Comparison of ENCODE assay signal across 19 cellular contexts in genomic region chr9:121786543-121786948, GRCh38.
A peak's percentile ranks its signal among the peaks of the same experiment; 100 is the strongest.
DNase-seq lines count a peak whose midpoint lies in the region; ATAC-seq, FAIRE-seq and TF ChIP-seq lines count a peak whose summit lies in the region.
"Had no signal": no experiment of that assay in that cellular context is flagged by ENCODE, and none has a peak within 500 bp of the region (broad histone marks: within the 10 kb centered on the region; RNA-seq: fewer than 3 reads in every experiment).

No MANE protein-coding gene starts in this region.

- no peak for ATAC-seq in HG03196 (IDR thresholded peaks at IDR 0.05; ENCODE audit: unreplicated experiment)

- H3K18ac ChIP-seq in H9 (ENCODE audit: insufficient read length, low read depth, low read length) (no peak overlapping the region), H1 (ENCODE audit: extremely low read depth, low read length) (no peak overlapping the region)

- no peak overlapping the region for H2BK120ac ChIP-seq in H9 (ENCODE audit: low read depth, low read length, poor library complexity, severe bottlenecking)
- H2BK120ac ChIP-seq in H1 (replicated peaks; ENCODE audit: low read depth, low read length), result no peak overlapping the region

- H3T11ph ChIP-seq in H9 (ENCODE audit: low read length), result no peak overlapping the region

- no peak overlapping the region for H4K8ac ChIP-seq in H9 (replicated peaks; ENCODE audit: insufficient read length, low read depth, low read length)
- H4K8ac ChIP-seq in H1 (ENCODE audit: extremely low read depth, insufficient read depth, low read length), result no peak overlapping the region

- TF ChIP-seq CTCF in H9 (conservative IDR thresholded peaks at IDR 0.05), result no peak
- TF ChIP-seq CTCF in H1 (IDR thresholded peaks at IDR 0.05; ENCODE audit: control extremely low read depth in 1 of 3, insufficient read depth in 1 of 3, low read depth in 1 of 3, low read length in 3 of 3), result no peak
- no peak for TF ChIP-seq CTCF in neural progenitor cell (IDR thresholded peaks at IDR 0.05)

- peak; percentile 5 for DNase-seq in GM12892 (ENCODE audit: insufficient read length)
- DNase-seq in H9, result peak; percentile 24
- no peak for DNase-seq in H1 (ENCODE audit: low read depth in 1 of 2, low spot score in 2 of 2)
- DNase-seq in neural progenitor cell (ENCODE audit: low spot score), result no peak
- DNase-seq in activated CD4-positive, alpha-beta T cell treated with anti-CD3 and anti-CD28 coated beads for 1 hour, result no peak
- no peak for DNase-seq in DMS79 (lab: John Stamatoyannopoulos, UW)
- DNase-seq in HPDE6-E6E7 (ENCODE audit: extremely low spot score), result no peak
- DNase-seq: ACHN, DND-41, Kasumi-1, MM.1S, NCI-H1092 treated with DMSO at 0.1 percent for 48 hours, NCI-H146, NCI-H2029 treated with DMSO at 0.1 percent for 48 hours, NCI-H2171, NCI-H526 had no signal

- peaks cover 20% of the 10 kb centered on the region for H3F3A ChIP-seq in neural progenitor cell (ENCODE audit: low read depth)

- H3K9ac ChIP-seq in H9 (ENCODE audit: extremely low read depth, insufficient read length, low read length), result no peak overlapping the region
- H3K9ac ChIP-seq in H1 (replicated peaks in 1 of 4; ENCODE audit: extremely low read depth in 1 of 4, low read depth in 3 of 4, low read length in 3 of 4), result no peak overlapping the region
- no peak overlapping the region for H3K9ac ChIP-seq in neural progenitor cell

- H3K56ac ChIP-seq in H9 (ENCODE audit: insufficient read length, low read depth, low read length) (no peak overlapping the region), H1 (replicated peaks; ENCODE audit: insufficient read length, low read depth, low read length) (no peak overlapping the region)

- no peak overlapping the region for H4K5ac ChIP-seq in H9 (ENCODE audit: insufficient read length, low read depth, low read length)
- no peak overlapping the region for H4K5ac ChIP-seq in H1 (ENCODE audit: insufficient read length, low read depth, low read length)

- H4K20me1 ChIP-seq in H9 (ENCODE audit: control insufficient read depth, insufficient read depth, insufficient read length) (no peaks in the 10 kb centered on the region), H1 (replicated peaks in 1 of 2; ENCODE audit: control insufficient read depth in 1 of 2, insufficient read depth in 2 of 2, low read length in 2 of 2) (peaks cover 0 to 2% of the 10 kb centered on the region in 2 experiments), neural progenitor cell (ENCODE audit: low read depth) (peaks cover 16% of the 10 kb centered on the region)

- no peak overlapping the region for H3K4ac ChIP-seq in H9 (ENCODE audit: low read depth, low read length)
- no peak overlapping the region for H3K4ac ChIP-seq in H1 (replicated peaks; ENCODE audit: insufficient read length, low read depth, low read length)

- CTCF ChIA-PET in H1 (lab: Charles Lee; ENCODE audit: partially characterized antibody), result interaction anchor here (0.7 to 1.0 kb wide), 2 partner anchors 91 to 105 kb away, joined by 3 read pairs; no protein-coding TSS in a partner anchor

- TF ChIP-seq POLR2A in GM12892 (IDR thresholded peaks at IDR 0.05; ENCODE audit: low read depth, low read length) (no peak), H1 (IDR thresholded peaks at IDR 0.05; ENCODE audit: control extremely low read depth in 1 of 2, low read depth in 2 of 2, low read length in 2 of 2) (no peak)

- no peak overlapping the region for H3K27ac ChIP-seq in H9 (ENCODE audit: insufficient read length, low read depth, low read length)
- no peak overlapping the region for H3K27ac ChIP-seq in H1 (ENCODE audit: low read depth, low read length)
- no peak overlapping the region for H3K27ac ChIP-seq in neural progenitor cell
- H3K27ac ChIP-seq: C4-2B, SJSA1 had no signal

- peaks cover 2 to 6% of the 10 kb centered on the region in 2 experiments; a peak in 2 of 5 replicates for H3K9me3 Mint-ChIP-seq in H9
- no peaks in the 10 kb centered on the region for H3K9me3 Mint-ChIP-seq in neural progenitor cell

- H2BK5ac ChIP-seq in H9 (ENCODE audit: insufficient read length, low read length) (no peak overlapping the region), H1 (ENCODE audit: low read depth, low read length) (peak overlapping the region; percentile 3; the same call in 1 of the 2 replicates)

- no peak for TF ChIP-seq RAD21 in H1 (IDR thresholded peaks at IDR 0.05 in 1 of 2, conservative IDR thresholded peaks at IDR 0.05 in 1 of 2; ENCODE audit: low read depth in 2 of 2, low read length in 2 of 2)

- no peak overlapping the region; the same call in 1 of the 2 replicates for H3K14ac ChIP-seq in H9 (ENCODE audit: insufficient read depth, low read length)
- no peak overlapping the region for H3K14ac ChIP-seq in H1 (ENCODE audit: insufficient read length)

- H3K79me2 ChIP-seq in H9 (ENCODE audit: insufficient read depth, low read length) (no peaks in the 10 kb centered on the region), H1 (ENCODE audit: control insufficient read depth in 1 of 2, insufficient read depth in 2 of 2, low read length in 2 of 2) (no peaks in the 10 kb centered on the region), neural progenitor cell (ENCODE audit: low read depth) (no peaks in the 10 kb centered on the region)

- H3K9me3 ChIP-seq in H9 (ENCODE audit: control insufficient read depth, low read depth, low read length), result no peaks in the 10 kb centered on the region
- no peaks in the 10 kb centered on the region for H3K9me3 ChIP-seq in H1 (ENCODE audit: insufficient read depth in 2 of 2, low read depth in 1 of 2, low read length in 1 of 2)
- H3K9me3 ChIP-seq in neural progenitor cell (ENCODE audit: low read depth), result no peaks in the 10 kb centered on the region
- H3K9me3 ChIP-seq: SJSA1 had no signal

- H3K79me1 ChIP-seq in H9 (ENCODE audit: insufficient read depth, low read depth, low read length, poor library complexity, severe bottlenecking) (no peaks in the 10 kb centered on the region), H1 (ENCODE audit: low read depth, low read length) (no peaks in the 10 kb centered on the region)

- H3K36me3 ChIP-seq in H1 (ENCODE audit: control insufficient read depth in 2 of 4, insufficient read depth in 4 of 4, low read length in 3 of 4) (peaks cover 0 to 7% (median 5%) of the 10 kb centered on the region in 4 experiments; a peak in 5 of 8 replicates), neural progenitor cell (no peaks in the 10 kb centered on the region)
- H3K36me3 ChIP-seq: SJSA1 had no signal

- H3K27me3 ChIP-seq in H9 (ENCODE audit: insufficient read depth, low read length) (no peaks in the 10 kb centered on the region), H1 (replicated peaks in 1 of 4; ENCODE audit: control insufficient read depth in 3 of 4, extremely low read depth in 1 of 4, insufficient read depth in 3 of 4, low read length in 3 of 4) (no peaks in the 10 kb centered on the region), neural progenitor cell (no peaks in the 10 kb centered on the region)
- H3K27me3 ChIP-seq: SJSA1 had no signal

- H4K91ac ChIP-seq in H9 (ENCODE audit: insufficient read length, low read depth, low read length) (no peak overlapping the region), H1 (replicated peaks; ENCODE audit: insufficient read length, low read length) (no peak overlapping the region)

- H3K4me2 ChIP-seq in H9 (ENCODE audit: insufficient read depth, insufficient read length, low read length) (no peak overlapping the region), H1 (ENCODE audit: insufficient read depth in 1 of 2, low read depth in 2 of 2, low read length in 2 of 2) (no peak overlapping the region), neural progenitor cell (no peak overlapping the region)

- peaks cover 2% of the 10 kb centered on the region; the same call in 1 of the 2 replicates for H3K4me1 ChIP-seq in H9 (ENCODE audit: insufficient read depth, low read length)
- peaks cover 0 to 20% (median 10%) of the 10 kb centered on the region in 4 experiments; a peak in 6 of 7 replicates for H3K4me1 ChIP-seq in H1 (replicated peaks in 1 of 4; ENCODE audit: control insufficient read depth in 3 of 4, insufficient read depth in 4 of 4, low read length in 3 of 4)
- H3K4me1 ChIP-seq in neural progenitor cell, result peaks cover 34% of the 10 kb centered on the region
- H3K4me1 ChIP-seq: SJSA1 had no signal

- H2AFZ ChIP-seq in H9 (ENCODE audit: low read length) (no peak overlapping the region), H1 (ENCODE audit: low read length) (no peak overlapping the region), neural progenitor cell (replicated peaks) (no peak overlapping the region)

- peaks cover 4% of the 10 kb centered on the region for H3K27me3 Mint-ChIP-seq in H9 (ENCODE audit: low read depth)
- peaks cover 16% of the 10 kb centered on the region for H3K27me3 Mint-ChIP-seq in neural progenitor cell (ENCODE audit: insufficient read depth, low read depth)

- H3K4me1 Mint-ChIP-seq in H9 (peaks cover 40 to 51% of the 10 kb centered on the region in 2 experiments), neural progenitor cell (peaks cover 43% of the 10 kb centered on the region)

- WGBS in H9 (ENCODE audit: extremely low coverage, insufficient read length, low lambda C conversion rate), result no CpG with 5 or more reads among the region's 5 CpGs
- WGBS in H1 (ENCODE audit: extremely low coverage in 1 of 2, insufficient coverage in 1 of 2, insufficient read length in 1 of 2, insufficient replicate concordance in 2 of 2, low coverage in 1 of 2, low lambda C conversion rate in 2 of 2, missing lambda C conversion rate in 1 of 2), 2 experiments, result 94% methylated on average over 5 of the region's 5 CpGs; no CpG with 5 or more reads in 1 of the 2 experiments

- H2BK15ac ChIP-seq in H9 (ENCODE audit: low read depth, low read length), result no peak overlapping the region
- H2BK15ac ChIP-seq in H1 (ENCODE audit: low read length), result no peak overlapping the region; the same call in 1 of the 2 replicates

- H3K4me3 Mint-ChIP-seq in H9 (no peak overlapping the region), neural progenitor cell (no peak overlapping the region)

- peak overlapping the region; percentile 54 to 83 (median 79); a peak in 6 of 7 replicates for H3K27ac Mint-ChIP-seq in H9
- H3K27ac Mint-ChIP-seq in neural progenitor cell, result peak overlapping the region; percentile 59

- no peak overlapping the region for H2AK5ac ChIP-seq in H9 (ENCODE audit: insufficient read length, low read length)
- no peak overlapping the region for H2AK5ac ChIP-seq in H1 (ENCODE audit: low read depth, low read length)

- no peak for TF ChIP-seq EP300 in H1 (IDR thresholded peaks at IDR 0.05; ENCODE audit: borderline replicate concordance in 1 of 2, low read depth in 2 of 2, low read length in 2 of 2)

- H2BK20ac ChIP-seq in H9 (ENCODE audit: low read depth, low read length, poor library complexity, severe bottlenecking) (no peak overlapping the region), H1 (ENCODE audit: low read length) (no peak overlapping the region)

- FAIRE-seq in GM12892 (lab: Jason Lieb, UNC), result no peak
- FAIRE-seq in H1 (lab: Jason Lieb, UNC), result no peak

- H3K23me2 ChIP-seq in H9 (ENCODE audit: insufficient read length, low read depth, low read length, poor library complexity, severe bottlenecking) (no peaks in the 10 kb centered on the region), H1 (ENCODE audit: low read depth, low read length) (peaks cover 4% of the 10 kb centered on the region; the same call in 1 of the 2 replicates)

- H3K4me3 ChIP-seq in H1 (ENCODE audit: extremely low read depth in 1 of 4, insufficient read depth in 2 of 4, low read depth in 3 of 4, low read length in 4 of 4) (no peak overlapping the region), neural progenitor cell (no peak overlapping the region)
- H3K4me3 ChIP-seq: SJSA1 had no signal

- POLR2A ChIA-PET in H1 (lab: Charles Lee; ENCODE audit: partially characterized antibody), result no interaction called here

- peaks cover 4 to 13% (median 12%) of the 10 kb centered on the region in 3 experiments; a peak in 6 of 7 replicates for H3K36me3 Mint-ChIP-seq in H9 (ENCODE audit: insufficient read depth in 1 of 3, low read depth in 3 of 3)
- peaks cover 16% of the 10 kb centered on the region for H3K36me3 Mint-ChIP-seq in neural progenitor cell

- no peak overlapping the region for H3K23ac ChIP-seq in H9 (ENCODE audit: insufficient read length, low read depth, low read length)
- H3K23ac ChIP-seq in H1 (ENCODE audit: insufficient read length), result no peak overlapping the region

- no peak overlapping the region for H2BK12ac ChIP-seq in H9 (ENCODE audit: insufficient read length, low read depth, low read length)
- H2BK12ac ChIP-seq in H1 (ENCODE audit: low read depth, low read length), result no peak overlapping the region

Comparison
In these comparisons a context has a peak if more than half of its experiments do, and no peak if none do; other contexts are left out.
1. DNase-seq: peak in GM12892 (single experiment) and H9 (single experiment); none in H1 (0 of 2), neural progenitor cell (single experiment), activated CD4-positive, alpha-beta T cell treated with anti-CD3 and anti-CD28 coated beads for 1 hour (single experiment), DMS79 (single experiment) and HPDE6-E6E7 (single experiment).